4 cellular contexts compared by ENCODE assay signal in genomic region chr5:9099681-9100080, GRCh38.
TF ChIP-seq lines count a peak whose summit lies in the region.

No MANE protein-coding gene starts in this region.

TF ChIP-seq in SK-N-SH treated with all-trans-retinoic acid at 6 μM for 48 hours, 23 proteins besides CTCF, POLR2A, EP300 and RAD21:
- no peak for TF ChIP-seq ZFP30 (CRISPR knock-in tag; IDR thresholded peaks at IDR 0.05)
- TF ChIP-seq CSRNP3 (CRISPR knock-in tag; IDR thresholded peaks at IDR 0.05), result no peak
- TF ChIP-seq TCF4 (CRISPR knock-in tag; IDR thresholded peaks at IDR 0.05; ENCODE audit: borderline replicate concordance), result no peak
- no peak for TF ChIP-seq ESRRG (CRISPR knock-in tag; IDR thresholded peaks at IDR 0.05)
- TF ChIP-seq ZFP3 (CRISPR knock-in tag; IDR thresholded peaks at IDR 0.05), result no peak
- no peak for TF ChIP-seq GLIS3 (CRISPR knock-in tag; IDR thresholded peaks at IDR 0.05)
- no peak for TF ChIP-seq PPARA (CRISPR knock-in tag; IDR thresholded peaks at IDR 0.05; ENCODE audit: borderline replicate concordance)
- no peak for TF ChIP-seq PATZ1 (CRISPR knock-in tag; IDR thresholded peaks at IDR 0.05; ENCODE audit: borderline replicate concordance)
TF ChIP-seq in SK-N-SH treated with all-trans-retinoic acid at 6 μM for 48 hours: peak in this region for 0.

TF ChIP-seq in SK-N-SH, 30 proteins besides CTCF, POLR2A, EP300 and RAD21 (continues in another document):
- TF ChIP-seq SMC3 (IDR thresholded peaks at IDR 0.05; ENCODE audit: low read depth, low read length) (no peak), MXI1 (IDR thresholded peaks at IDR 0.05; ENCODE audit: low read depth, low read length) (no peak), RCOR1 (IDR thresholded peaks at IDR 0.05; ENCODE audit: low read length) (no peak), MEF2A (IDR thresholded peaks at IDR 0.05; ENCODE audit: borderline replicate concordance, low read depth) (no peak), POLR2AphosphoS5 (IDR thresholded peaks at IDR 0.05; ENCODE audit: low read depth, low read length) (no peak), REST (IDR thresholded peaks at IDR 0.05; ENCODE audit: low read depth, low read length) (no peak), TAF1 (IDR thresholded peaks at IDR 0.05; ENCODE audit: borderline replicate concordance, low read depth, low read length) (no peak), PBX3 (IDR thresholded peaks at IDR 0.05) (no peak), SIN3A (IDR thresholded peaks at IDR 0.05; ENCODE audit: borderline replicate concordance, low read depth, low read length) (no peak), GATA2 (CRISPR knock-in tag; IDR thresholded peaks at IDR 0.05) (no peak), NRF1 (IDR thresholded peaks at IDR 0.05; ENCODE audit: low read depth, low read length) (no peak), TCF12 (IDR thresholded peaks at IDR 0.05) (no peak), ELF1 (IDR thresholded peaks at IDR 0.05) (no peak), FOSL2 (IDR thresholded peaks at IDR 0.05; ENCODE audit: borderline replicate concordance, low read depth) (no peak), FOXJ3 (CRISPR knock-in tag; IDR thresholded peaks at IDR 0.05) (no peak)
- TF ChIP-seq, protein P1, sequence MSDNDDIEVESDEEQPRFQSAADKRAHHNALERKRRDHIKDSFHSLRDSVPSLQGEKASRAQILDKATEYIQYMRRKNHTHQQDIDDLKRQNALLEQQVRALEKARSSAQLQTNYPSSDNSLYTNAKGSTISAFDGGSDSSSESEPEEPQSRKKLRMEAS (IDR thresholded peaks at IDR 0.05; ENCODE audit: low read depth), result no peak

TF ChIP-seq in WTC11, 78 proteins besides CTCF, POLR2A, EP300 and RAD21 (continues in another document):
- TF ChIP-seq MXD4 (CRISPR knock-in tag; IDR thresholded peaks at IDR 0.05; ENCODE audit: borderline replicate concordance) (no peak), NFATC4 (CRISPR knock-in tag; IDR thresholded peaks at IDR 0.05) (no peak), ZBTB43 (CRISPR knock-in tag; IDR thresholded peaks at IDR 0.05) (no peak), ZNF317 (CRISPR knock-in tag; IDR thresholded peaks at IDR 0.05; ENCODE audit: borderline replicate concordance, low read depth) (no peak), ZNF425 (CRISPR knock-in tag; conservative IDR thresholded peaks at IDR 0.05) (no peak), ZNF416 (CRISPR knock-in tag; IDR thresholded peaks at IDR 0.05) (no peak), ZNF263 (CRISPR knock-in tag; IDR thresholded peaks at IDR 0.05; ENCODE audit: low read depth) (no peak), FOXP1 (CRISPR knock-in tag; IDR thresholded peaks at IDR 0.05; ENCODE audit: borderline replicate concordance) (no peak), FOXJ3 (CRISPR knock-in tag; IDR thresholded peaks at IDR 0.05; ENCODE audit: borderline replicate concordance) (no peak), ESRRA (CRISPR knock-in tag; IDR thresholded peaks at IDR 0.05; ENCODE audit: borderline replicate concordance) (no peak), NR3C1 (CRISPR knock-in tag; conservative IDR thresholded peaks at IDR 0.05; ENCODE audit: low read depth) (no peak), NFE2L1 (CRISPR knock-in tag; IDR thresholded peaks at IDR 0.05) (no peak)
- TF ChIP-seq, protein P2, sequence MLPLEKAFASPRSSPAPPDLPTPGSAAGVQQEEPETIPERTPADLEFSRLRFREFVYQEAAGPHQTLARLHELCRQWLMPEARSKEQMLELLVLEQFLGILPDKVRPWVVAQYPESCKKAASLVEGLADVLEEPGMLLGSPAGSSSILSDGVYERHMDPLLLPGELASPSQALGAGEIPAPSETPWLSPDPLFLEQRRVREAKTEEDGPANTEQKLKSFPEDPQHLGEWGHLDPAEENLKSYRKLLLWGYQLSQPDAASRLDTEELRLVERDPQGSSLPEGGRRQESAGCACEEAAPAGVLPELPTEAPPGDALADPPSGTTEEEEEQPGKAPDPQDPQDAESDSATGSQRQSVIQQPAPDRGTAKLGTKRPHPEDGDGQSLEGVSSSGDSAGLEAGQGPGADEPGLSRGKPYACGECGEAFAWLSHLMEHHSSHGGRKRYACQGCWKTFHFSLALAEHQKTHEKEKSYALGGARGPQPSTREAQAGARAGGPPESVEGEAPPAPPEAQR (CRISPR knock-in tag; IDR thresholded peaks at IDR 0.05), result no peak
- TF ChIP-seq, protein P1 (CRISPR knock-in tag; IDR thresholded peaks at IDR 0.05), result no peak
- TF ChIP-seq, protein P3, sequence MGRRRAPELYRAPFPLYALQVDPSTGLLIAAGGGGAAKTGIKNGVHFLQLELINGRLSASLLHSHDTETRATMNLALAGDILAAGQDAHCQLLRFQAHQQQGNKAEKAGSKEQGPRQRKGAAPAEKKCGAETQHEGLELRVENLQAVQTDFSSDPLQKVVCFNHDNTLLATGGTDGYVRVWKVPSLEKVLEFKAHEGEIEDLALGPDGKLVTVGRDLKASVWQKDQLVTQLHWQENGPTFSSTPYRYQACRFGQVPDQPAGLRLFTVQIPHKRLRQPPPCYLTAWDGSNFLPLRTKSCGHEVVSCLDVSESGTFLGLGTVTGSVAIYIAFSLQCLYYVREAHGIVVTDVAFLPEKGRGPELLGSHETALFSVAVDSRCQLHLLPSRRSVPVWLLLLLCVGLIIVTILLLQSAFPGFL (CRISPR knock-in tag; IDR thresholded peaks at IDR 0.05; ENCODE audit: borderline replicate concordance), result no peak
- TF ChIP-seq, protein P4, sequence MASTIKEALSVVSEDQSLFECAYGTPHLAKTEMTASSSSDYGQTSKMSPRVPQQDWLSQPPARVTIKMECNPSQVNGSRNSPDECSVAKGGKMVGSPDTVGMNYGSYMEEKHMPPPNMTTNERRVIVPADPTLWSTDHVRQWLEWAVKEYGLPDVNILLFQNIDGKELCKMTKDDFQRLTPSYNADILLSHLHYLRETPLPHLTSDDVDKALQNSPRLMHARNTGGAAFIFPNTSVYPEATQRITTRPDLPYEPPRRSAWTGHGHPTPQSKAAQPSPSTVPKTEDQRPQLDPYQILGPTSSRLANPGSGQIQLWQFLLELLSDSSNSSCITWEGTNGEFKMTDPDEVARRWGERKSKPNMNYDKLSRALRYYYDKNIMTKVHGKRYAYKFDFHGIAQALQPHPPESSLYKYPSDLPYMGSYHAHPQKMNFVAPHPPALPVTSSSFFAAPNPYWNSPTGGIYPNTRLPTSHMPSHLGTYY (CRISPR knock-in tag; IDR thresholded peaks at IDR 0.05), result no peak

TF ChIP-seq in HepG2, 621 proteins besides CTCF, POLR2A, EP300 and RAD21:
- TF ChIP-seq HMGA1 (CRISPR knock-in tag; conservative IDR thresholded peaks at IDR 0.05) (no peak), TFDP1 (CRISPR knock-in tag; IDR thresholded peaks at IDR 0.05; ENCODE audit: borderline replicate concordance) (no peak), U2AF1 (optimal IDR thresholded peaks at IDR 0.05; ENCODE audit: low read depth, low read length) (no peak), CHD2 (IDR thresholded peaks at IDR 0.05; ENCODE audit: low read depth, low read length) (no peak), NFKB2 (CRISPR knock-in tag; IDR thresholded peaks at IDR 0.05; ENCODE audit: borderline replicate concordance) (no peak), ZNF589 (CRISPR knock-in tag; conservative IDR thresholded peaks at IDR 0.05) (no peak), SP1 (IDR thresholded peaks at IDR 0.05) (no peak), SP1 (CRISPR knock-in tag; IDR thresholded peaks at IDR 0.05) (no peak), HES4 (CRISPR knock-in tag; IDR thresholded peaks at IDR 0.05; ENCODE audit: borderline replicate concordance) (no peak), TBX3 (IDR thresholded peaks at IDR 0.05; ENCODE audit: borderline replicate concordance) (no peak), HBP1 (CRISPR knock-in tag; IDR thresholded peaks at IDR 0.05; ENCODE audit: low read depth) (no peak), GATAD2A (CRISPR knock-in tag; IDR thresholded peaks at IDR 0.05) (no peak), TSC22D2 (CRISPR knock-in tag; IDR thresholded peaks at IDR 0.05; ENCODE audit: borderline replicate concordance) (no peak), SATB2 (CRISPR knock-in tag; IDR thresholded peaks at IDR 0.05) (no peak), KMT2B (CRISPR knock-in tag; IDR thresholded peaks at IDR 0.05) (no peak)
- TF ChIP-seq, protein P5, sequence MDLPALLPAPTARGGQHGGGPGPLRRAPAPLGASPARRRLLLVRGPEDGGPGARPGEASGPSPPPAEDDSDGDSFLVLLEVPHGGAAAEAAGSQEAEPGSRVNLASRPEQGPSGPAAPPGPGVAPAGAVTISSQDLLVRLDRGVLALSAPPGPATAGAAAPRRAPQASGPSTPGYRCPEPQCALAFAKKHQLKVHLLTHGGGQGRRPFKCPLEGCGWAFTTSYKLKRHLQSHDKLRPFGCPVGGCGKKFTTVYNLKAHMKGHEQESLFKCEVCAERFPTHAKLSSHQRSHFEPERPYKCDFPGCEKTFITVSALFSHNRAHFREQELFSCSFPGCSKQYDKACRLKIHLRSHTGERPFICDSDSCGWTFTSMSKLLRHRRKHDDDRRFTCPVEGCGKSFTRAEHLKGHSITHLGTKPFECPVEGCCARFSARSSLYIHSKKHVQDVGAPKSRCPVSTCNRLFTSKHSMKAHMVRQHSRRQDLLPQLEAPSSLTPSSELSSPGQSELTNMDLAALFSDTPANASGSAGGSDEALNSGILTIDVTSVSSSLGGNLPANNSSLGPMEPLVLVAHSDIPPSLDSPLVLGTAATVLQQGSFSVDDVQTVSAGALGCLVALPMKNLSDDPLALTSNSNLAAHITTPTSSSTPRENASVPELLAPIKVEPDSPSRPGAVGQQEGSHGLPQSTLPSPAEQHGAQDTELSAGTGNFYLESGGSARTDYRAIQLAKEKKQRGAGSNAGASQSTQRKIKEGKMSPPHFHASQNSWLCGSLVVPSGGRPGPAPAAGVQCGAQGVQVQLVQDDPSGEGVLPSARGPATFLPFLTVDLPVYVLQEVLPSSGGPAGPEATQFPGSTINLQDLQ (CRISPR knock-in tag; IDR thresholded peaks at IDR 0.05), result no peak
- TF ChIP-seq, protein P6, sequence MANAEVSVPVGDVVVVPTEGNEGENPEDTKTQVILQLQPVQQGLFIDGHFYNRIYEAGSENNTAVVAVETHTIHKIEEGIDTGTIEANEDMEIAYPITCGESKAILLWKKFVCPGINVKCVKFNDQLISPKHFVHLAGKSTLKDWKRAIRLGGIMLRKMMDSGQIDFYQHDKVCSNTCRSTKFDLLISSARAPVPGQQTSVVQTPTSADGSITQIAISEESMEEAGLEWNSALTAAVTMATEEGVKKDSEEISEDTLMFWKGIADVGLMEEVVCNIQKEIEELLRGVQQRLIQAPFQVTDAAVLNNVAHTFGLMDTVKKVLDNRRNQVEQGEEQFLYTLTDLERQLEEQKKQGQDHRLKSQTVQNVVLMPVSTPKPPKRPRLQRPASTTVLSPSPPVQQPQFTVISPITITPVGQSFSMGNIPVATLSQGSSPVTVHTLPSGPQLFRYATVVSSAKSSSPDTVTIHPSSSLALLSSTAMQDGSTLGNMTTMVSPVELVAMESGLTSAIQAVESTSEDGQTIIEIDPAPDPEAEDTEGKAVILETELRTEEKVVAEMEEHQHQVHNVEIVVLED (CRISPR knock-in tag; IDR thresholded peaks at IDR 0.05; ENCODE audit: borderline replicate concordance), result no peak
